In the genomic region with DNA sequence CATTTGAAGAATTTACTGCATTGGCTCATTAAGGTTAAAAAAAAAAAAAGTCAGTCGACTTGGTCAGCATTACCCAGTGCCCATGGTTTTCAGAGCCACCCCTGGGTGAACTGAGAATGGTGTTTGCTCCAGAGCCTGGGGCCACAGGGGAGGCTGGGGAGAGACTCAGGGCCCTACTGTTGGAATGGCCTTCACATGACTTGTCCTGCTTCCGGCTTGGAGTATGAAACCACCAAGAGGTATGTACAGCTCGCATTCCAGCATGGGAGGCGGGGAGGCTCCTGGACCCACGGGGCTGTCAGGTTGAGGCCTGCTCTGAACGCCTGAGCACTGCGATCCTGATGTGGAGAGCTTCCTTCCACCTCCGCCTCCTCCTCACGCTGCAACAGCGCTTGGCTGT, we compare ENCODE assay signal across 1 cellular context.
TF ChIP-seq lines count a peak whose summit lies in the region.

No MANE protein-coding gene starts in this region.

TF ChIP-seq in HepG2, 621 proteins besides CTCF, POLR2A, EP300 and RAD21 (continued from another document):
- peak; percentile 50; the same call in 1 of the 2 replicates for TF ChIP-seq HOXA3 (CRISPR knock-in tag; IDR thresholded peaks at IDR 0.05)
- no peak for TF ChIP-seq ZNF670 (CRISPR knock-in tag; IDR thresholded peaks at IDR 0.05; ENCODE audit: borderline replicate concordance)
- 0 out of 2 replicates have a peak, but pooled peaks have one; percentile 19 for TF ChIP-seq MIXL1 (CRISPR knock-in tag; IDR thresholded peaks at IDR 0.05)
- no peak for TF ChIP-seq ZSCAN30 (CRISPR knock-in tag; IDR thresholded peaks at IDR 0.05)
- peak; percentile 78 for TF ChIP-seq GATAD2A (CRISPR knock-in tag; IDR thresholded peaks at IDR 0.05)
- no peak for TF ChIP-seq CREB1 (IDR thresholded peaks at IDR 0.05)
- TF ChIP-seq CREB1 (CRISPR knock-in tag; IDR thresholded peaks at IDR 0.05) = no peak
- peak; percentile 96 for TF ChIP-seq ETV5 (CRISPR knock-in tag; IDR thresholded peaks at IDR 0.05; ENCODE audit: borderline replicate concordance)
- TF ChIP-seq, protein P1, sequence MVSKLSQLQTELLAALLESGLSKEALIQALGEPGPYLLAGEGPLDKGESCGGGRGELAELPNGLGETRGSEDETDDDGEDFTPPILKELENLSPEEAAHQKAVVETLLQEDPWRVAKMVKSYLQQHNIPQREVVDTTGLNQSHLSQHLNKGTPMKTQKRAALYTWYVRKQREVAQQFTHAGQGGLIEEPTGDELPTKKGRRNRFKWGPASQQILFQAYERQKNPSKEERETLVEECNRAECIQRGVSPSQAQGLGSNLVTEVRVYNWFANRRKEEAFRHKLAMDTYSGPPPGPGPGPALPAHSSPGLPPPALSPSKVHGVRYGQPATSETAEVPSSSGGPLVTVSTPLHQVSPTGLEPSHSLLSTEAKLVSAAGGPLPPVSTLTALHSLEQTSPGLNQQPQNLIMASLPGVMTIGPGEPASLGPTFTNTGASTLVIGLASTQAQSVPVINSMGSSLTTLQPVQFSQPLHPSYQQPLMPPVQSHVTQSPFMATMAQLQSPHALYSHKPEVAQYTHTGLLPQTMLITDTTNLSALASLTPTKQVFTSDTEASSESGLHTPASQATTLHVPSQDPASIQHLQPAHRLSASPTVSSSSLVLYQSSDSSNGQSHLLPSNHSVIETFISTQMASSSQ (IDR thresholded peaks at IDR 0.05; ENCODE audit: low read depth) = no peak
- TF ChIP-seq, protein P1 (CRISPR knock-in tag; IDR thresholded peaks at IDR 0.05; ENCODE audit: borderline replicate concordance) = peak; percentile 28; the same call in 1 of the 2 replicates
- no peak for TF ChIP-seq NCOR1 (IDR thresholded peaks at IDR 0.05; ENCODE audit: borderline replicate concordance, low read length)
- peak; percentile 19; the same call in 1 of the 2 replicates for TF ChIP-seq IRF2 (CRISPR knock-in tag; IDR thresholded peaks at IDR 0.05)
- TF ChIP-seq SNRNP70 (IDR thresholded peaks at IDR 0.05; ENCODE audit: low read depth, low read length) = no peak
- TF ChIP-seq FOXK1 (CRISPR knock-in tag; IDR thresholded peaks at IDR 0.05; ENCODE audit: borderline replicate concordance, low read depth) = 0 out of 2 replicates have a peak, but pooled peaks have one; percentile 22
- TF ChIP-seq ZNF792 (CRISPR knock-in tag; IDR thresholded peaks at IDR 0.05) = peak; percentile 72; the same call in 1 of the 2 replicates
- peak; percentile 54 for TF ChIP-seq CEBPG (CRISPR knock-in tag; IDR thresholded peaks at IDR 0.05)
- no peak for TF ChIP-seq NFRKB (IDR thresholded peaks at IDR 0.05)
- peak; percentile 69 for TF ChIP-seq HDAC2 (CRISPR knock-in tag; IDR thresholded peaks at IDR 0.05)
- TF ChIP-seq ZNF615 (CRISPR knock-in tag; IDR thresholded peaks at IDR 0.05; ENCODE audit: borderline replicate concordance) = no peak
- TF ChIP-seq ISX (CRISPR knock-in tag; conservative IDR thresholded peaks at IDR 0.05) = no peak
- TF ChIP-seq ATF6 (CRISPR knock-in tag; conservative IDR thresholded peaks at IDR 0.05) = no peak
- no peak for TF ChIP-seq RERE (CRISPR knock-in tag; IDR thresholded peaks at IDR 0.05; ENCODE audit: low read depth)
- no peak for TF ChIP-seq HHEX (CRISPR knock-in tag; IDR thresholded peaks at IDR 0.05)
- TF ChIP-seq, protein P2, sequence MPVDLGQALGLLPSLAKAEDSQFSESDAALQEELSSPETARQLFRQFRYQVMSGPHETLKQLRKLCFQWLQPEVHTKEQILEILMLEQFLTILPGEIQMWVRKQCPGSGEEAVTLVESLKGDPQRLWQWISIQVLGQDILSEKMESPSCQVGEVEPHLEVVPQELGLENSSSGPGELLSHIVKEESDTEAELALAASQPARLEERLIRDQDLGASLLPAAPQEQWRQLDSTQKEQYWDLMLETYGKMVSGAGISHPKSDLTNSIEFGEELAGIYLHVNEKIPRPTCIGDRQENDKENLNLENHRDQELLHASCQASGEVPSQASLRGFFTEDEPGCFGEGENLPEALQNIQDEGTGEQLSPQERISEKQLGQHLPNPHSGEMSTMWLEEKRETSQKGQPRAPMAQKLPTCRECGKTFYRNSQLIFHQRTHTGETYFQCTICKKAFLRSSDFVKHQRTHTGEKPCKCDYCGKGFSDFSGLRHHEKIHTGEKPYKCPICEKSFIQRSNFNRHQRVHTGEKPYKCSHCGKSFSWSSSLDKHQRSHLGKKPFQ (CRISPR knock-in tag; IDR thresholded peaks at IDR 0.05; ENCODE audit: insufficient replicate concordance) = no peak
- no peak for TF ChIP-seq MXD3 (CRISPR knock-in tag; IDR thresholded peaks at IDR 0.05)
- TF ChIP-seq ZNF33A (CRISPR knock-in tag; IDR thresholded peaks at IDR 0.05; ENCODE audit: borderline replicate concordance) = no peak
